In genomic region chr2:88855620-88856408, GRCh38 we compare ENCODE assay signal across 14 cellular contexts.
DNase-seq lines count a peak whose midpoint lies in the region; ATAC-seq and TF ChIP-seq lines count a peak whose summit lies in the region.
"Had no signal": no experiment of that assay in that cellular context is flagged by ENCODE, and none has a peak within 500 bp of the region (broad histone marks: within the 10 kb centered on the region; RNA-seq: fewer than 3 reads in every experiment).

No MANE protein-coding gene starts in this region.

- no TSS peak for BruUV-seq in PC-3 (replicated peaks; lab: Mats Ljungman, UMichigan)

- H3F3A ChIP-seq in PC-3 (ENCODE audit: low read length, unreplicated experiment) = no peaks in the 10 kb centered on the region

- peaks cover 92% of the 10 kb centered on the region for H3K79me2 ChIP-seq in KMS-11 (ENCODE audit: insufficient read depth, low read depth)
- H3K79me2 ChIP-seq in PC-3 (ENCODE audit: low read length) = no peaks in the 10 kb centered on the region

- no peak overlapping the region for H3K27ac Mint-ChIP-seq in glutamatergic neuron (ENCODE audit: unreplicated experiment)
- H3K27ac Mint-ChIP-seq: activated T-helper 2 cell treated with anti-CD3 and anti-CD28 coated beads, Interferon-gamma antibody, Interleukin-2, Interleukin-4, amounts not matched to agents 10 μg/mL and 5 μg/mL and 100 μg/mL, durations not matched to agents 14 hours and 24 hours and 36 hours had no signal

- peaks cover 0 to 28% (median 13%) of the 10 kb centered on the region in 11 experiments; a peak in 13 of 22 replicates for H3K36me3 ChIP-seq in BLaER1 treated with 17β-estradiol and CSF1 and Interleukin-3, amounts not matched to agents 10 nM and 100 nM
- H3K36me3 ChIP-seq in KMS-11 (ENCODE audit: insufficient read depth) (peaks cover 31% of the 10 kb centered on the region), PC-3 (ENCODE audit: low read depth, low read length) (no peaks in the 10 kb centered on the region)
- H3K36me3 ChIP-seq: breast epithelium, ovary, stomach, WERI-Rb-1 had no signal

- H3K9ac ChIP-seq in BLaER1 treated with 17β-estradiol and CSF1 and Interleukin-3, amounts not matched to agents 10 nM and 100 nM = no peak overlapping the region
- peak overlapping the region; percentile 100; the same call in 1 of the 2 replicates for H3K9ac ChIP-seq in KMS-11
- no peak overlapping the region for H3K9ac ChIP-seq in PC-3 (ENCODE audit: low read length)

- TF ChIP-seq CTCF in KMS-11 (conservative IDR thresholded peaks at IDR 0.05; ENCODE audit: low read depth, low read length) (no peak; the same call in 1 of the 2 replicates), PC-3 (conservative IDR thresholded peaks at IDR 0.05; ENCODE audit: low read depth, low read length) (no peak), glutamatergic neuron (IDR thresholded peaks at IDR 0.05; ENCODE audit: partially characterized antibody, unreplicated experiment) (no peak)

- H3K36me3 Mint-ChIP-seq in glutamatergic neuron (ENCODE audit: unreplicated experiment) = no peaks in the 10 kb centered on the region

- H2AFZ ChIP-seq in KMS-11 (ENCODE audit: low read depth) (no peak overlapping the region), PC-3 (ENCODE audit: low read length) (no peak overlapping the region)

- peak overlapping the region in 6 of 11 experiments; percentile 2 to 97 (median 84); a peak in 8 of 22 replicates for H3K4me2 ChIP-seq in BLaER1 treated with 17β-estradiol and CSF1 and Interleukin-3, amounts not matched to agents 10 nM and 100 nM
- H3K4me2 ChIP-seq in KMS-11 (peak overlapping the region; percentile 98), PC-3 (ENCODE audit: low read length) (no peak overlapping the region)

- peaks cover 4% of the 10 kb centered on the region for H3K27me3 Mint-ChIP-seq in glutamatergic neuron (ENCODE audit: unreplicated experiment)

- ATAC-seq in GM19372 (IDR thresholded peaks at IDR 0.05; ENCODE audit: low read depth, unreplicated experiment) = peak; percentile 40
- ATAC-seq in HG02763 (IDR thresholded peaks at IDR 0.05; ENCODE audit: unreplicated experiment) = peak; percentile 26
- no peak for ATAC-seq in PC-3

- peaks cover 9% of the 10 kb centered on the region for H3K9me3 Mint-ChIP-seq in glutamatergic neuron (ENCODE audit: unreplicated experiment)
- H3K9me3 Mint-ChIP-seq: activated T-helper 2 cell treated with anti-CD3 and anti-CD28 coated beads, Interferon-gamma antibody, Interleukin-2, Interleukin-4, amounts not matched to agents 10 μg/mL and 5 μg/mL and 100 μg/mL, durations not matched to agents 14 hours and 24 hours and 36 hours had no signal

- no peaks in the 10 kb centered on the region for H4K20me1 ChIP-seq in BLaER1 treated with 17β-estradiol and CSF1 and Interleukin-3, amounts not matched to agents 10 nM and 100 nM
- peaks cover 4% of the 10 kb centered on the region for H4K20me1 ChIP-seq in KMS-11 (ENCODE audit: insufficient read depth)
- H4K20me1 ChIP-seq in PC-3 (ENCODE audit: low read length) = no peaks in the 10 kb centered on the region

- H3K4me3 ChIP-seq in BLaER1 treated with 17β-estradiol and CSF1 and Interleukin-3, amounts not matched to agents 10 nM and 100 nM = no peak overlapping the region
- no peak overlapping the region for H3K4me3 ChIP-seq in KMS-11 (IDR thresholded peaks at IDR 0.05; ENCODE audit: insufficient read depth, low read depth, low read length)
- H3K4me3 ChIP-seq in PC-3 (ENCODE audit: low read length) = no peak overlapping the region
- H3K4me3 ChIP-seq: breast epithelium, ovary, stomach had no signal

- DNase-seq in PC-3 (no peak), putamen (ENCODE audit: low spot score) (no peak), glutamatergic neuron (no peak), substantia nigra (lab: John Stamatoyannopoulos, UW) (no peak)
- DNase-seq: ovary, SHP77 treated with DMSO at 0.1 percent for 48 hours, stomach, WERI-Rb-1 had no signal

- peaks cover 0 to 10% (median 7%) of the 10 kb centered on the region in 11 experiments; a peak in 12 of 22 replicates for H3K9me3 ChIP-seq in BLaER1 treated with 17β-estradiol and CSF1 and Interleukin-3, amounts not matched to agents 10 nM and 100 nM (replicated peaks in 1 of 11)
- no peaks in the 10 kb centered on the region for H3K9me3 ChIP-seq in PC-3 (ENCODE audit: low read length)
- H3K9me3 ChIP-seq: breast epithelium, ovary, stomach had no signal

- no peaks in the 10 kb centered on the region for H3K9me2 ChIP-seq in PC-3 (replicated peaks; ENCODE audit: low read length)

- intact Hi-C loops in PC-3 (cut with micrococcal nuclease) = no loop called here

- H3K4me3 Mint-ChIP-seq in glutamatergic neuron (ENCODE audit: unreplicated experiment) = no peak overlapping the region

- H3K27me3 ChIP-seq in BLaER1 treated with 17β-estradiol and CSF1 and Interleukin-3, amounts not matched to agents 10 nM and 100 nM = no peaks in the 10 kb centered on the region
- H3K27me3 ChIP-seq in KMS-11 (ENCODE audit: insufficient read depth, low read depth) (peaks cover 7% of the 10 kb centered on the region; the same call in 1 of the 2 replicates), PC-3 (ENCODE audit: low read length) (peaks cover 84% of the 10 kb centered on the region)
- H3K27me3 ChIP-seq: ovary, stomach had no signal

- CTCF ChIA-PET in PC-3 (lab: Charles Lee) = interaction anchor here (0.6 kb wide), 1 partner anchor 79 kb away, joined by 3 read pairs; no protein-coding TSS in a partner anchor

- no peak overlapping the region for H3K27ac ChIP-seq in BLaER1 treated with 17β-estradiol and CSF1 and Interleukin-3, amounts not matched to agents 10 nM and 100 nM
- H3K27ac ChIP-seq in KMS-11 (peak overlapping the region; percentile 100), PC-3 (ENCODE audit: low read length) (no peak overlapping the region), substantia nigra (ENCODE audit: low read depth, low read length, poor library complexity, severe bottlenecking) (no peak overlapping the region)
- H3K27ac ChIP-seq: breast epithelium, ovary, stomach, WERI-Rb-1 had no signal

- peaks cover 14 to 80% (median 62%) of the 10 kb centered on the region in 10 experiments for H3K4me1 ChIP-seq in BLaER1 treated with 17β-estradiol and CSF1 and Interleukin-3, amounts not matched to agents 10 nM and 100 nM
- H3K4me1 ChIP-seq in KMS-11 (ENCODE audit: low read depth, poor library complexity, severe bottlenecking) (peaks cover 74% of the 10 kb centered on the region), PC-3 (ENCODE audit: insufficient read depth, low read length) (no peaks in the 10 kb centered on the region)
- H3K4me1 ChIP-seq: breast epithelium had no signal

- POLR2A ChIA-PET in PC-3 (lab: Charles Lee; ENCODE audit: unreplicated experiment) = no interaction called here

- H3K4me1 Mint-ChIP-seq in glutamatergic neuron (ENCODE audit: low read depth, unreplicated experiment) = peaks cover 29% of the 10 kb centered on the region
